8 cellular contexts compared by ENCODE assay signal in the genomic region with DNA sequence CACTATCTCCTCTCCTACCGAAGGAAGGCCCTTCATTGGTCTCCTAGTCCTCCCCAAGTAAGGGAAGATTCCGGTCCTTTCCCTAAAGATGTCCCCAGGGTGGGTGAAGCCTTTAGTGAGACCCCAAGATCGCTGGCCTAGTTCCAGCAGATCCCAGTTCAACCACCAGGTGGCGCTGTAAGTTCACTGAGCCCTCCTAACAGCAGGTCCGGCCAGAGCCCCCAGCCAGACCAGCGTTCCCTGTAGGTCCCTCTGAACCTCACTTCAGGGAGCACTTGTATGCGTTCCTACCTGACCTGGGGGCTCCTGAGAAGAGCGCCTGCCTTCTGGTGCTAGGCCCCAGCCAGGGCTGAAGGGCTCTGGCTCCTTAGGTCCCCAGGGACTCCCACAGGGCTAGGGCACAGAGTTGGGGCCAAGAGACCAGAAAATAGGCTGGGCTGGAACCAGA. TPM values are rescaled to one million over a fixed set of nuclear protein-coding genes. Genes with fewer than 3 reads are reported as not detected.
DNase-seq lines count a peak whose midpoint lies in the region; ATAC-seq lines count a peak whose summit lies in the region.

No MANE protein-coding gene starts in this region.

- no peak overlapping the region for H3K4me3 ChIP-seq in effector memory CD4-positive, alpha-beta T cell (ENCODE audit: insufficient read depth, low read depth, low read length, poor library complexity, severe bottlenecking)

- no peak overlapping the region for H3K27ac ChIP-seq in effector memory CD4-positive, alpha-beta T cell (ENCODE audit: insufficient read depth, low read length, poor library complexity, severe bottlenecking)

- H3K9me3 Mint-ChIP-seq in activated CD4-positive, alpha-beta memory T cell treated with anti-CD3 and anti-CD28 coated beads, Interleukin-2, amount 10 ng/mL, durations not matched to agents 7 days and 5 days, result no peaks in the 10 kb centered on the region

- H3K27ac Mint-ChIP-seq in activated CD4-positive, alpha-beta memory T cell treated with anti-CD3 and anti-CD28 coated beads, Interleukin-2, amount 10 ng/mL, durations not matched to agents 7 days and 5 days, result peak overlapping the region; percentile 38

- no peaks in the 10 kb centered on the region for H3K27me3 ChIP-seq in effector memory CD4-positive, alpha-beta T cell (replicated peaks; ENCODE audit: control insufficient read depth, insufficient read depth, low read length, poor library complexity, severe bottlenecking)

- peak; percentile 68 for ATAC-seq in HG02588 (IDR thresholded peaks at IDR 0.05; ENCODE audit: unreplicated experiment)
- no peak for ATAC-seq in GM21529 (IDR thresholded peaks at IDR 0.05; ENCODE audit: unreplicated experiment)

- H3K4me1 ChIP-seq in effector memory CD4-positive, alpha-beta T cell (ENCODE audit: control insufficient read depth, insufficient read depth, low read length, poor library complexity, severe bottlenecking), result no peaks in the 10 kb centered on the region

- POLR2A ChIA-PET in activated CD4-positive, alpha-beta memory T cell treated with anti-CD3 and anti-CD28 coated beads, Interleukin-2, amount 10 ng/mL, durations not matched to agents 7 days and 5 days (lab: Charles Lee), result no interaction called here

- no peaks in the 10 kb centered on the region for H3K36me3 Mint-ChIP-seq in activated CD4-positive, alpha-beta memory T cell treated with anti-CD3 and anti-CD28 coated beads, Interleukin-2, amount 10 ng/mL, durations not matched to agents 7 days and 5 days (ENCODE audit: low read depth)

- H3K9me3 ChIP-seq in effector memory CD4-positive, alpha-beta T cell (ENCODE audit: control insufficient read depth, low read length), result no peaks in the 10 kb centered on the region

- peaks cover 6% of the 10 kb centered on the region for H3K4me1 Mint-ChIP-seq in activated CD4-positive, alpha-beta memory T cell treated with anti-CD3 and anti-CD28 coated beads, Interleukin-2, amount 10 ng/mL, durations not matched to agents 7 days and 5 days

- no peaks in the 10 kb centered on the region for H3K36me3 ChIP-seq in effector memory CD4-positive, alpha-beta T cell (ENCODE audit: control insufficient read depth, insufficient read depth, low read length)

- DNase-seq in EH (ENCODE audit: low read depth), result peak; percentile 66
- peak; percentile 43 for DNase-seq in NCI-H345 treated with DMSO at 0.1 percent for 48 hours (lab: John Stamatoyannopoulos, UW; ENCODE audit: unreplicated experiment)
- peak; percentile 66 for DNase-seq in activated CD4-positive, alpha-beta memory T cell treated with anti-CD3 and anti-CD28 coated beads, Interleukin-2, amount 10 ng/mL, durations not matched to agents 7 days and 5 days
- DNase-seq in effector memory CD4-positive, alpha-beta T cell, result peak; percentile 25 to 49 (median 27)
- peak; percentile 80 for DNase-seq in midbrain (lab: John Stamatoyannopoulos, UW)
- peak; percentile 13 to 62 for DNase-seq in stimulated activated CD8-positive, alpha-beta memory T cell treated with anti-CD3 and anti-CD28 coated beads, Interleukin-4, amount 100 ng/mL, for 4 hours (ENCODE audit: low read depth in 2 of 2, low spot score in 1 of 2)

- peaks cover 4% of the 10 kb centered on the region for H3K27me3 Mint-ChIP-seq in activated CD4-positive, alpha-beta memory T cell treated with anti-CD3 and anti-CD28 coated beads, Interleukin-2, amount 10 ng/mL, durations not matched to agents 7 days and 5 days

- CTCF ChIA-PET in activated CD4-positive, alpha-beta memory T cell treated with anti-CD3 and anti-CD28 coated beads, Interleukin-2, amount 10 ng/mL, durations not matched to agents 7 days and 5 days (lab: Charles Lee), result interaction anchor here (1.1 to 1.5 kb wide), 2 partner anchors 12 to 341 kb away, joined by 3 read pairs; no protein-coding TSS in a partner anchor

- no peak overlapping the region for H3K4me3 Mint-ChIP-seq in activated CD4-positive, alpha-beta memory T cell treated with anti-CD3 and anti-CD28 coated beads, Interleukin-2, amount 10 ng/mL, durations not matched to agents 7 days and 5 days

RNA-seq across cellular contexts. Expression of gene LMO1, which starts 38.1 kb away (rescaled TPM):
- total RNA-seq in activated CD4-positive, alpha-beta memory T cell treated with anti-CD3 and anti-CD28 coated beads, Interleukin-2, amount 10 ng/mL, durations not matched to agents 7 days and 5 days, result not detected

RNA-seq across cellular contexts. Expression of gene RIC3, which starts 56.8 kb away (rescaled TPM):
- total RNA-seq in activated CD4-positive, alpha-beta memory T cell treated with anti-CD3 and anti-CD28 coated beads, Interleukin-2, amount 10 ng/mL, durations not matched to agents 7 days and 5 days, result 1 to 10 TPM; 3.4 to 4.8 TPM

Comparison
In these comparisons a context has a peak if more than half of its experiments do, and no peak if none do; other contexts are left out.
1. DNase-seq: peak in every context shown above with its lines; median percentile 80 in midbrain; 66 in EH; 66 in activated CD4-positive, alpha-beta memory T cell treated with anti-CD3 and anti-CD28 coated beads, Interleukin-2, amount 10 ng/mL, durations not matched to agents 7 days and 5 days; 43 in NCI-H345 treated with DMSO at 0.1 percent for 48 hours; 38 in stimulated activated CD8-positive, alpha-beta memory T cell treated with anti-CD3 and anti-CD28 coated beads, Interleukin-4, amount 100 ng/mL, for 4 hours; 27 in effector memory CD4-positive, alpha-beta T cell.